Comparison of ENCODE assay signal across 18 cellular contexts in genomic region chr1:96688737-96689136, GRCh38. TPM values are rescaled to one million over a fixed set of nuclear protein-coding genes. Genes with fewer than 3 reads are reported as not detected.
DNase-seq lines count a peak whose midpoint lies in the region; ATAC-seq and TF ChIP-seq lines count a peak whose summit lies in the region.
"Had no signal": no experiment of that assay in that cellular context is flagged by ENCODE, and none has a peak within 500 bp of the region (broad histone marks: within the 10 kb centered on the region; RNA-seq: fewer than 3 reads in every experiment).

No MANE protein-coding gene starts in this region.

- H3K9ac ChIP-seq in SK-N-SH = no peak overlapping the region

- H3K4me1 Mint-ChIP-seq in glutamatergic neuron (ENCODE audit: low read depth, unreplicated experiment) = no peaks in the 10 kb centered on the region
- H3K4me1 Mint-ChIP-seq: CD8-positive, alpha-beta memory T cell had no signal

- H3K36me3 ChIP-seq in SK-N-SH (replicated peaks in 1 of 2; ENCODE audit: control insufficient read depth in 1 of 2, insufficient read depth in 2 of 2, low read length in 1 of 2) = no peaks in the 10 kb centered on the region
- H3K36me3 ChIP-seq in psoas muscle (ENCODE audit: insufficient read depth in 1 of 2, low read depth in 1 of 2) = no peaks in the 10 kb centered on the region
- H3K36me3 ChIP-seq: left lung had no signal

- TF ChIP-seq EP300 in SK-N-SH (IDR thresholded peaks at IDR 0.05; ENCODE audit: borderline replicate concordance in 1 of 2, low read depth in 1 of 2, low read length in 1 of 2) = no peak

- H3K9me2 ChIP-seq in SK-N-SH = no peaks in the 10 kb centered on the region

- POLR2A ChIA-PET in SK-N-SH (lab: Yijun Ruan, JAX) = no interaction called here

- no peak overlapping the region for H2AFZ ChIP-seq in SK-N-SH (ENCODE audit: low read depth)

- H3K9me3 ChIP-seq in SK-N-SH (no peaks in the 10 kb centered on the region), psoas muscle (no peaks in the 10 kb centered on the region)
- H3K9me3 ChIP-seq: left lung had no signal

- no peak for TF ChIP-seq CTCF in SK-N-SH (IDR thresholded peaks at IDR 0.05)
- no peak for TF ChIP-seq CTCF in glutamatergic neuron (IDR thresholded peaks at IDR 0.05; ENCODE audit: partially characterized antibody, unreplicated experiment)
- TF ChIP-seq CTCF in psoas muscle (IDR thresholded peaks at IDR 0.05) = no peak

- ATAC-seq in SK-N-SH treated with all-trans-retinoic acid at 6 μM for 48 hours (no peak), HG02798 (IDR thresholded peaks at IDR 0.05; ENCODE audit: poor library complexity, unreplicated experiment) (no peak), psoas muscle (no peak)
- ATAC-seq: HCT116, left lung had no signal

- H4K20me1 ChIP-seq in SK-N-SH (ENCODE audit: insufficient read depth) = no peaks in the 10 kb centered on the region

- intact Hi-C loops in psoas muscle (cut with DNase I) = no loop called here

- H3K36me3 Mint-ChIP-seq in glutamatergic neuron (ENCODE audit: unreplicated experiment) = no peaks in the 10 kb centered on the region
- H3K36me3 Mint-ChIP-seq: CD8-positive, alpha-beta memory T cell had no signal

- 0 out of 4 replicates have a peak overlapping the region, but pooled peaks of 1 of the 2 experiments have one; percentile 17 for H3K27ac ChIP-seq in SK-N-SH (ENCODE audit: low read depth in 2 of 2, low read length in 1 of 2)
- H3K27ac ChIP-seq in psoas muscle = no peak overlapping the region
- H3K27ac ChIP-seq: left lung had no signal

- 39% methylated on average over 2 of the region's 2 CpGs for WGBS in SK-N-SH (ENCODE audit: low lambda C conversion rate)
- WGBS in psoas muscle, 3 donors = 75 to 80% (median 77%) methylated on average over 2 of the region's 2 CpGs

- H3K4me3 ChIP-seq in SK-N-SH (ENCODE audit: low read depth in 2 of 2, low read length in 1 of 2) = no peak overlapping the region
- H3K4me3 ChIP-seq in psoas muscle = no peak overlapping the region
- H3K4me3 ChIP-seq: left lung had no signal

- no peaks in the 10 kb centered on the region for H3F3A ChIP-seq in SK-N-SH (replicated peaks; ENCODE audit: insufficient read depth)

- H3K4me1 ChIP-seq in SK-N-SH (ENCODE audit: control insufficient read depth in 1 of 2, insufficient read depth in 2 of 2, low read depth in 1 of 2, low read length in 1 of 2) = peaks cover 0 to 3% of the 10 kb centered on the region in 2 experiments; a peak in 1 of 4 replicates
- H3K4me1 ChIP-seq in psoas muscle = no peaks in the 10 kb centered on the region
- H3K4me1 ChIP-seq: left lung had no signal

- H3K27me3 Mint-ChIP-seq in glutamatergic neuron (ENCODE audit: unreplicated experiment) = no peaks in the 10 kb centered on the region

- no peaks in the 10 kb centered on the region for H3K9me3 Mint-ChIP-seq in glutamatergic neuron (ENCODE audit: unreplicated experiment)
- H3K9me3 Mint-ChIP-seq: CD8-positive, alpha-beta memory T cell had no signal

- H3K4me3 Mint-ChIP-seq in glutamatergic neuron (ENCODE audit: unreplicated experiment) = no peak overlapping the region
- H3K4me3 Mint-ChIP-seq: CD8-positive, alpha-beta memory T cell had no signal

- H3K27me3 ChIP-seq in SK-N-SH (ENCODE audit: insufficient read depth) (no peaks in the 10 kb centered on the region), psoas muscle (ENCODE audit: insufficient read depth in 3 of 3, low read length in 2 of 3) (no peaks in the 10 kb centered on the region)
- H3K27me3 ChIP-seq: left lung had no signal

- H3K27ac Mint-ChIP-seq in glutamatergic neuron (ENCODE audit: unreplicated experiment) = peak overlapping the region; percentile 9
- H3K27ac Mint-ChIP-seq: CD8-positive, alpha-beta memory T cell had no signal

- no peak overlapping the region for H3K4me2 ChIP-seq in SK-N-SH

- TF ChIP-seq RAD21 in SK-N-SH (IDR thresholded peaks at IDR 0.05; ENCODE audit: low read length) = peak; percentile 65

- H3K79me2 ChIP-seq in SK-N-SH (ENCODE audit: insufficient read depth) = no peaks in the 10 kb centered on the region

- CTCF ChIA-PET in SK-N-SH (lab: Yijun Ruan, JAX) = interaction anchor here (0.7 to 1.2 kb wide), 4 partner anchors 9 to 732 kb away, joined by 3 to 8 read pairs (median 4); no protein-coding TSS in a partner anchor

- peak; percentile 37 for DNase-seq in SK-N-SH
- DNase-seq in NCI-H146 treated with DMSO at 0.1 percent for 48 hours (lab: John Stamatoyannopoulos, UW; ENCODE audit: unreplicated experiment) = peak; percentile 13
- peak; percentile 19 for DNase-seq in glutamatergic neuron
- DNase-seq in pons (ENCODE audit: low spot score) = peak; percentile 78
- no peak for DNase-seq in A172 (ENCODE audit: low spot score)
- no peak for DNase-seq in psoas muscle
- DNase-seq: activated CD8-positive, alpha-beta memory T cell treated with anti-CD3 and anti-CD28 coated beads, Interleukin-2, amount 50 U/mL, for 4 hours; activated gamma-delta T cell treated with Interleukin-2 at 50 U/mL for 16 hours; amniotic stem cell; CD8-positive, alpha-beta memory T cell; EL; left lung; MM.1S; NCI-H2171 treated with DMSO at 0.1 percent for 48 hours; stimulated activated CD4-positive, alpha-beta T cell treated with anti-CD3 and anti-CD28 coated beads, Interleukin-2, amount 100 ng/mL, for 48 hours had no signal

TF ChIP-seq in SK-N-SH, 30 proteins besides CTCF, POLR2A, EP300 and RAD21:
- TF ChIP-seq SMC3 (IDR thresholded peaks at IDR 0.05; ENCODE audit: low read depth, low read length) (peak; percentile 21; the same call in 1 of the 2 replicates), MEF2A (IDR thresholded peaks at IDR 0.05; ENCODE audit: borderline replicate concordance, low read depth) (no peak)
TF ChIP-seq in SK-N-SH: peak in this region for 1.

TF ChIP-seq in SK-N-SH treated with all-trans-retinoic acid at 6 μM for 48 hours, 23 proteins besides CTCF, POLR2A, EP300 and RAD21 (continues in another document):
- TF ChIP-seq POU6F1 (CRISPR knock-in tag; IDR thresholded peaks at IDR 0.05; ENCODE audit: borderline replicate concordance, low read depth) (no peak), CREB5 (CRISPR knock-in tag; IDR thresholded peaks at IDR 0.05; ENCODE audit: low read depth) (no peak), TOX (CRISPR knock-in tag; IDR thresholded peaks at IDR 0.05; ENCODE audit: borderline replicate concordance) (no peak), ZFP3 (CRISPR knock-in tag; IDR thresholded peaks at IDR 0.05) (no peak), CSDC2 (CRISPR knock-in tag; IDR thresholded peaks at IDR 0.05) (no peak), ZNF565 (CRISPR knock-in tag; conservative IDR thresholded peaks at IDR 0.05; ENCODE audit: low read depth) (no peak), ZC3H10 (CRISPR knock-in tag; IDR thresholded peaks at IDR 0.05) (no peak), OSR1 (CRISPR knock-in tag; IDR thresholded peaks at IDR 0.05) (no peak), PATZ1 (CRISPR knock-in tag; IDR thresholded peaks at IDR 0.05; ENCODE audit: borderline replicate concordance) (no peak), SNAI2 (CRISPR knock-in tag; IDR thresholded peaks at IDR 0.05) (no peak), ZFP30 (CRISPR knock-in tag; IDR thresholded peaks at IDR 0.05) (no peak)

RNA-seq across cellular contexts. Expression of gene PTBP2, which starts 32.8 kb away (rescaled TPM):
- polyA plus RNA-seq in SK-N-SH (2012; rRNA removed) (7.3 and 9.8 TPM in 2 replicates), psoas muscle (1 to 10 TPM; 5.5 to 9.3 (median 6.9) TPM)
- polyA plus RNA-seq in SK-N-SH (2012; cell fraction: cytosol; rRNA removed) = 7.4 and 9.0 TPM in 2 replicates
- polyA plus RNA-seq in SK-N-SH (2012; cell fraction: nucleus; rRNA removed) = 22.5 and 37.8 TPM in 2 replicates
- total RNA-seq in glutamatergic neuron (ENCODE audit: unreplicated experiment) (112 TPM), psoas muscle (10 to 100 TPM in 3 of 4 donors, 1 to 10 TPM in 1; 9.2 to 20.3 (median 15.1) TPM)
- total RNA-seq in A172 (2014; rRNA removed; shearing (Covaris generic)) = 11.8 and 12.4 TPM in 2 replicates

Comparison
In these comparisons a context has a peak if more than half of its experiments do, and no peak if none do; other contexts are left out.
1. DNase-seq: peak in SK-N-SH (single experiment), NCI-H146 treated with DMSO at 0.1 percent for 48 hours (single experiment), glutamatergic neuron (single experiment) and pons (single experiment); none in A172 (single experiment) and psoas muscle (0 of 2).